In the genomic region with DNA sequence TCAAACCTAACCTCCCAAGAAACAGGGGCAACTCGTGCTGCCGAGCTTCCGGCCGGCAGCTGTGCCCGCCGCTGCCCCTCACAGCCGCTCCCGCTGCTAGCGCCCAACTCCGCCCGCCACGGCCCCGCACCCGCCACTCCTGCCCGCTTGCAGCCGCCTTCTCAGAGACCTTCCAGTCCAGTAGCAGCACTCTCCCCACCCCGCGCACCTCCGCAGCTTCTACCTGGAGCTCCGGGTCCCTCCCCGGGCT, we compare ENCODE assay signal across 8 cellular contexts. TPM values are rescaled to one million over a fixed set of nuclear protein-coding genes. Genes with fewer than 3 reads are reported as not detected.
DNase-seq lines count a peak whose midpoint lies in the region; ATAC-seq and TF ChIP-seq lines count a peak whose summit lies in the region.

No MANE protein-coding gene starts in this region.

- H3K36me3 ChIP-seq in ascending aorta (no peaks in the 10 kb centered on the region), tibial artery (no peaks in the 10 kb centered on the region)

- H3K36me3 Mint-ChIP-seq in CD4-positive, alpha-beta T cell (ENCODE audit: low read depth), result peaks cover 24% of the 10 kb centered on the region

- H3K4me1 ChIP-seq in ascending aorta, result peaks cover 0 to 4% of the 10 kb centered on the region in 2 donors
- peaks cover 0 to 7% (median 4%) of the 10 kb centered on the region in 4 donors for H3K4me1 ChIP-seq in tibial artery

- peaks cover 33% of the 10 kb centered on the region for H3K4me1 Mint-ChIP-seq in CD4-positive, alpha-beta T cell (ENCODE audit: low read depth)

- ATAC-seq in CD4-positive, alpha-beta T cell (ENCODE audit: poor library complexity), result no peak
- ATAC-seq in GM19452 (IDR thresholded peaks at IDR 0.05; ENCODE audit: unreplicated experiment), result peak; percentile 21
- ATAC-seq in HG03571 (IDR thresholded peaks at IDR 0.05; ENCODE audit: unreplicated experiment), result peak; percentile 29

- H3K9me3 ChIP-seq in CD4-positive, alpha-beta T cell (ENCODE audit: control insufficient read depth, low read length), result no peaks in the 10 kb centered on the region
- H3K9me3 ChIP-seq in ascending aorta (peaks cover 0 to 1% of the 10 kb centered on the region in 2 donors), tibial artery (no peaks in the 10 kb centered on the region)

- H3K27me3 Mint-ChIP-seq in CD4-positive, alpha-beta T cell, result no peaks in the 10 kb centered on the region

- H3K9me3 Mint-ChIP-seq in CD4-positive, alpha-beta T cell, result no peaks in the 10 kb centered on the region

- H3K27ac ChIP-seq in CD4-positive, alpha-beta T cell (ENCODE audit: low read depth, low read length), result peak overlapping the region; percentile 85
- H3K27ac ChIP-seq in ascending aorta (peak overlapping the region; percentile 71 to 86), tibial artery (peak overlapping the region; percentile 71 to 84)

- intact Hi-C loops in CD4-positive, alpha-beta T cell (cut with DNase I, micrococcal nuclease), result loop anchor here (1.0 to 2.0 kb wide), 4 partner anchors 14 to 196 kb away; a partner anchor contains a TSS
- intact Hi-C loops in ascending aorta (cut with DNase I) (loop anchor here (1.0 kb wide), 2 partner anchors 14 to 41 kb away; a partner anchor contains a TSS), tibial artery (cut with DNase I; ENCODE audit: low total_unique reads) (loop anchor here (5.0 kb wide), 1 partner anchor 42 kb away; a partner anchor contains a TSS)

- H3K27ac Mint-ChIP-seq in CD4-positive, alpha-beta T cell, result peak overlapping the region; percentile 94

- peak overlapping the region; percentile 97 for H3K4me3 Mint-ChIP-seq in CD4-positive, alpha-beta T cell

- POLR2A ChIA-PET in CD4-positive, alpha-beta T cell (lab: Charles Lee), result interaction anchor here (0.5 to 4.3 kb wide), 24 partner anchors 9 to 1495 kb away, joined by 3 to 142 read pairs (median 3); a partner anchor contains a TSS

- CTCF ChIA-PET in CD4-positive, alpha-beta T cell (lab: Charles Lee), result interaction anchor here (0.9 to 2.8 kb wide), 4 partner anchors 14 to 349 kb away, joined by 4 to 13 read pairs (median 5); a partner anchor contains a TSS

- H3K4me3 ChIP-seq in ascending aorta, result peak overlapping the region; percentile 80 to 95
- peak overlapping the region; percentile 64 to 91 for H3K4me3 ChIP-seq in tibial artery

- H3K27me3 ChIP-seq in CD4-positive, alpha-beta T cell (ENCODE audit: control insufficient read depth, insufficient read depth, low read length), result no peaks in the 10 kb centered on the region
- H3K27me3 ChIP-seq in ascending aorta, result no peaks in the 10 kb centered on the region
- H3K27me3 ChIP-seq in tibial artery, result no peaks in the 10 kb centered on the region

- TF ChIP-seq CTCF in CD4-positive, alpha-beta T cell (IDR thresholded peaks at IDR 0.05), result no peak
- TF ChIP-seq CTCF in ascending aorta (IDR thresholded peaks at IDR 0.05) (no peak), tibial artery (IDR thresholded peaks at IDR 0.05) (no peak)

- no peak for DNase-seq in CD4-positive, alpha-beta T cell
- no peak for DNase-seq in ascending aorta (ENCODE audit: low spot score in 2 of 2)
- peak; percentile 87 for DNase-seq in left kidney (ENCODE audit: low read depth, low spot score)
- no peak for DNase-seq in tibial artery
- no peak for DNase-seq in stimulated activated CD8-positive, alpha-beta memory T cell treated with anti-CD3 and anti-CD28 coated beads, Interleukin-4, amount 100 ng/mL, for 48 hours
- DNase-seq in C1 segment of cervical spinal cord (lab: John Stamatoyannopoulos, UW), result no peak

RNA-seq across cellular contexts. Expression of a gene that starts 0.7 kb away (rescaled TPM):
- total RNA-seq in CD4-positive, alpha-beta T cell, result 1 to 10 TPM; 2.1 to 2.8 TPM
- 0.32 TPM for total RNA-seq in ascending aorta

RNA-seq across cellular contexts. Expression of a gene that starts 14.0 kb away (rescaled TPM):
- 10 to 100 TPM; 10.6 to 11.0 TPM for total RNA-seq in CD4-positive, alpha-beta T cell
- not detected for total RNA-seq in ascending aorta

RNA-seq across cellular contexts. Expression of a gene that starts 14.0 kb away (rescaled TPM):
- total RNA-seq in CD4-positive, alpha-beta T cell, result 10 to 100 TPM; 12.5 to 13.3 TPM
- total RNA-seq in ascending aorta, result not detected

RNA-seq across cellular contexts. Expression of a gene that starts 40.1 kb away (rescaled TPM):
- total RNA-seq in CD4-positive, alpha-beta T cell, result 10 to 100 TPM; 14.1 to 14.6 TPM
- total RNA-seq in ascending aorta, result 13.3 TPM

RNA-seq across cellular contexts. Expression of a gene that starts 40.2 kb away (rescaled TPM):
- 1 to 10 TPM; 8.6 to 9.5 TPM for total RNA-seq in CD4-positive, alpha-beta T cell
- total RNA-seq in ascending aorta, result 32.6 TPM

Comparison
In these comparisons a context has a peak if more than half of its experiments do, and no peak if none do; other contexts are left out.
1. RNA of a gene that starts 14.0 kb away (total RNA-seq): 10.6 to 11.0 TPM in CD4-positive, alpha-beta T cell; not detected in ascending aorta (single experiment); every median in the first group is over 10 times any median in the second.
2. RNA of a gene that starts 14.0 kb away (total RNA-seq): 12.5 to 13.3 TPM in CD4-positive, alpha-beta T cell; not detected in ascending aorta (single experiment); every median in the first group is over 10 times any median in the second.
3. Peak in every context shown above with its lines, with median percentiles within 50 percentile points of each other: H3K27ac ChIP-seq.